Comparison of ENCODE assay signal across 10 cellular contexts in genomic region chr19:57436392-57436791, GRCh38. TPM values are rescaled to one million over a fixed set of nuclear protein-coding genes. Genes with fewer than 3 reads are reported as not detected.
DNase-seq lines count a peak whose midpoint lies in the region; ATAC-seq and TF ChIP-seq lines count a peak whose summit lies in the region.
"Had no signal": no experiment of that assay in that cellular context is flagged by ENCODE, and none has a peak within 500 bp of the region (broad histone marks: within the 10 kb centered on the region; RNA-seq: fewer than 3 reads in every experiment).

No MANE protein-coding gene starts in this region.

- peaks cover 28% of the 10 kb centered on the region for H3K9me3 Mint-ChIP-seq in activated naive CD8-positive, alpha-beta T cell treated with anti-CD3 and anti-CD28 coated beads, Interleukin-2, amount 10 ng/mL, durations not matched to agents 7 days and 5 days
- peaks cover 29% of the 10 kb centered on the region for H3K9me3 Mint-ChIP-seq in type B pancreatic cell

- peak overlapping the region; percentile 86 for H3K27ac Mint-ChIP-seq in activated naive CD8-positive, alpha-beta T cell treated with anti-CD3 and anti-CD28 coated beads, Interleukin-2, amount 10 ng/mL, durations not matched to agents 7 days and 5 days
- peak overlapping the region; percentile 96 for H3K27ac Mint-ChIP-seq in type B pancreatic cell

- DNase-seq in heart right ventricle (no peak), right atrium auricular region (ENCODE audit: low spot score) (no peak), kidney epithelial cell (ENCODE audit: low read depth) (no peak), type B pancreatic cell (ENCODE audit: extremely low spot score, unreplicated experiment) (no peak), ecto neural progenitor cell (ENCODE audit: low spot score) (no peak), DMS79 (lab: John Stamatoyannopoulos, UW) (no peak)
- DNase-seq in activated naive CD8-positive, alpha-beta T cell treated with anti-CD3 and anti-CD28 coated beads, Interleukin-2, amount 10 ng/mL, durations not matched to agents 7 days and 5 days, result no peak
- DNase-seq in stimulated activated CD4-positive, alpha-beta T cell treated with anti-CD3 and anti-CD28 coated beads, Interleukin-4, amount 100 ng/mL, for 24 hours, result no peak
- DNase-seq: effector CD4-positive, alpha-beta T cell had no signal

- peaks cover 0 to 27% (median 0%) of the 10 kb centered on the region in 11 donors for H3K9me3 ChIP-seq in heart right ventricle
- no peaks in the 10 kb centered on the region for H3K9me3 ChIP-seq in right atrium auricular region

- intact Hi-C loops in heart right ventricle (cut with DNase I), result loop anchor here in 1 of 10 donors (5.0 kb wide), 1 partner anchor 66 kb away; no protein-coding TSS in a partner anchor

- H3K4me1 ChIP-seq in heart right ventricle, result peaks cover 8 to 23% (median 16%) of the 10 kb centered on the region in 9 donors
- H3K4me1 ChIP-seq in right atrium auricular region, result peaks cover 0 to 18% of the 10 kb centered on the region in 2 donors

- peak overlapping the region; percentile 91 for H3K4me3 Mint-ChIP-seq in activated naive CD8-positive, alpha-beta T cell treated with anti-CD3 and anti-CD28 coated beads, Interleukin-2, amount 10 ng/mL, durations not matched to agents 7 days and 5 days
- peak overlapping the region; percentile 99 for H3K4me3 Mint-ChIP-seq in type B pancreatic cell

- 75 to 89% methylated on average over 1 of the region's 1 CpG for WGBS in heart right ventricle, 2 donors

- peaks cover 48% of the 10 kb centered on the region for H3K36me3 Mint-ChIP-seq in activated naive CD8-positive, alpha-beta T cell treated with anti-CD3 and anti-CD28 coated beads, Interleukin-2, amount 10 ng/mL, durations not matched to agents 7 days and 5 days
- H3K36me3 Mint-ChIP-seq in type B pancreatic cell, result peaks cover 55% of the 10 kb centered on the region

- H3K4me3 ChIP-seq in heart right ventricle (peak overlapping the region in 6 of 10 donors; percentile 80 to 96 (median 88)), right atrium auricular region (no peak overlapping the region), kidney epithelial cell (ENCODE audit: low read depth, low read length) (peak overlapping the region; percentile 84)

- no peaks in the 10 kb centered on the region for H3K27me3 ChIP-seq in heart right ventricle
- H3K27me3 ChIP-seq in right atrium auricular region, result no peaks in the 10 kb centered on the region
- H3K27me3 ChIP-seq in kidney epithelial cell (ENCODE audit: control insufficient read depth, insufficient read depth, low read length), result no peaks in the 10 kb centered on the region

- H3K4me1 Mint-ChIP-seq in activated naive CD8-positive, alpha-beta T cell treated with anti-CD3 and anti-CD28 coated beads, Interleukin-2, amount 10 ng/mL, durations not matched to agents 7 days and 5 days, result peaks cover 20% of the 10 kb centered on the region
- H3K4me1 Mint-ChIP-seq in type B pancreatic cell (ENCODE audit: unreplicated experiment), result peaks cover 21% of the 10 kb centered on the region

- no peaks in the 10 kb centered on the region for H3K27me3 Mint-ChIP-seq in activated naive CD8-positive, alpha-beta T cell treated with anti-CD3 and anti-CD28 coated beads, Interleukin-2, amount 10 ng/mL, durations not matched to agents 7 days and 5 days
- H3K27me3 Mint-ChIP-seq in type B pancreatic cell, result no peaks in the 10 kb centered on the region

- no peak for TF ChIP-seq CTCF in heart right ventricle (IDR thresholded peaks at IDR 0.05)
- no peak for TF ChIP-seq CTCF in right atrium auricular region (IDR thresholded peaks at IDR 0.05)
- TF ChIP-seq CTCF in kidney epithelial cell (IDR thresholded peaks at IDR 0.05; ENCODE audit: insufficient read depth, low read length, poor library complexity, severe bottlenecking), result no peak
- no peak for TF ChIP-seq CTCF in type B pancreatic cell (conservative IDR thresholded peaks at IDR 0.05)

- POLR2A ChIA-PET in activated naive CD8-positive, alpha-beta T cell treated with anti-CD3 and anti-CD28 coated beads, Interleukin-2, amount 10 ng/mL, durations not matched to agents 7 days and 5 days (lab: Charles Lee), result interaction anchor here (1.0 to 1.6 kb wide), 4 partner anchors 41 to 148 kb away, joined by 3 to 5 read pairs (median 4); partner anchors contain the start of genes TRAPPC2B, ZIK1, ZNF547 and ZNF548

- H3K36me3 ChIP-seq in heart right ventricle (peaks cover 0 to 15% (median 0%) of the 10 kb centered on the region in 9 donors), right atrium auricular region (no peaks in the 10 kb centered on the region), kidney epithelial cell (ENCODE audit: control insufficient read depth, insufficient read depth, low read length) (no peaks in the 10 kb centered on the region)

- no peak for ATAC-seq in heart right ventricle
- ATAC-seq in activated naive CD8-positive, alpha-beta T cell treated with anti-CD3 and anti-CD28 coated beads, Interleukin-2, amount 10 ng/mL, durations not matched to agents 7 days and 5 days (ENCODE audit: low read depth), result no peak

- H3K27ac ChIP-seq in heart right ventricle (no peak overlapping the region), right atrium auricular region (no peak overlapping the region)

RNA-seq across cellular contexts. Expression of gene ZNF749, which starts 1.3 kb away (rescaled TPM):
- total RNA-seq in heart right ventricle (1 to 10 TPM; 1.7 to 7.7 (median 2.4) TPM), right atrium auricular region (1 to 10 TPM; 1.1 to 3.5 TPM), kidney epithelial cell (10.4 and 14.3 TPM in 2 replicates), type B pancreatic cell (ENCODE audit: low replicate concordance) (17.5 and 26.6 TPM in 2 replicates)
- 10 to 100 TPM in 1 of 2 donors, 1 to 10 TPM in 1; 2.9 to 12.8 TPM for polyA plus RNA-seq in heart right ventricle
- total RNA-seq in activated naive CD8-positive, alpha-beta T cell treated with anti-CD3 and anti-CD28 coated beads, Interleukin-2, amount 10 ng/mL, durations not matched to agents 7 days and 5 days, result 10 to 100 TPM; 14.7 to 17.9 TPM

RNA-seq across cellular contexts. Expression of gene VN1R1, which starts 20.5 kb away (rescaled TPM):
- total RNA-seq in heart right ventricle (1 to 10 TPM; 1.9 to 6.5 (median 4.5) TPM), right atrium auricular region (1 to 10 TPM; 2.0 to 2.9 TPM), kidney epithelial cell (0.41 and 0.54 TPM in 2 replicates), type B pancreatic cell (ENCODE audit: low replicate concordance) (0.94 and 1.6 TPM in 2 replicates)
- 1 to 10 TPM in 1 of 2 donors, under 1 TPM in 1; 0.88 to 1.8 TPM for polyA plus RNA-seq in heart right ventricle
- total RNA-seq in activated naive CD8-positive, alpha-beta T cell treated with anti-CD3 and anti-CD28 coated beads, Interleukin-2, amount 10 ng/mL, durations not matched to agents 7 days and 5 days, result under 1 TPM; 0.68 to 0.80 TPM
- total RNA-seq: Daoy had no signal

RNA-seq across cellular contexts. Expression of gene ZNF17, which starts 25.4 kb away (rescaled TPM):
- total RNA-seq in heart right ventricle (10 to 100 TPM in 5 of 10 donors, 1 to 10 TPM in 5; 7.7 to 11.6 (median 10.0) TPM), right atrium auricular region (1 to 10 TPM; 5.6 to 8.4 TPM), kidney epithelial cell (4.5 and 6.3 TPM in 2 replicates), type B pancreatic cell (ENCODE audit: low replicate concordance) (13.3 and 13.9 TPM in 2 replicates)
- polyA plus RNA-seq in heart right ventricle, result 1 to 10 TPM; 3.4 to 4.2 TPM
- total RNA-seq in activated naive CD8-positive, alpha-beta T cell treated with anti-CD3 and anti-CD28 coated beads, Interleukin-2, amount 10 ng/mL, durations not matched to agents 7 days and 5 days, result 10 to 100 TPM; 19.0 to 24.9 TPM

RNA-seq across cellular contexts. Expression of gene ZNF772, which starts 41.0 kb away (rescaled TPM):
- total RNA-seq in heart right ventricle (10 to 100 TPM; 18.6 to 27.4 (median 23.2) TPM), right atrium auricular region (10 to 100 TPM; 14.9 to 17.3 TPM), kidney epithelial cell (9.2 and 10.0 TPM in 2 replicates), type B pancreatic cell (ENCODE audit: low replicate concordance) (16.6 and 18.0 TPM in 2 replicates)
- polyA plus RNA-seq in heart right ventricle, result 1 to 10 TPM; 2.4 to 2.7 TPM
- total RNA-seq in activated naive CD8-positive, alpha-beta T cell treated with anti-CD3 and anti-CD28 coated beads, Interleukin-2, amount 10 ng/mL, durations not matched to agents 7 days and 5 days, result 10 to 100 TPM; 13.7 to 13.8 TPM

RNA-seq across cellular contexts. Expression of gene ZNF548, which starts 46.7 kb away (rescaled TPM):
- total RNA-seq in heart right ventricle (10 to 100 TPM; 12.7 to 18.8 (median 14.2) TPM), right atrium auricular region (10 to 100 TPM; 11.1 to 18.3 TPM), kidney epithelial cell (12.4 and 13.1 TPM in 2 replicates), type B pancreatic cell (ENCODE audit: low replicate concordance) (23.9 and 28.2 TPM in 2 replicates)
- 1 to 10 TPM; 5.3 to 7.8 TPM for polyA plus RNA-seq in heart right ventricle
- 10 to 100 TPM; 50.2 to 55.0 TPM for total RNA-seq in activated naive CD8-positive, alpha-beta T cell treated with anti-CD3 and anti-CD28 coated beads, Interleukin-2, amount 10 ng/mL, durations not matched to agents 7 days and 5 days

Comparison
In these comparisons a context has a peak if more than half of its experiments do, and no peak if none do; other contexts are left out.
1. H3K4me3 ChIP-seq: peak in heart right ventricle (6 of 10) and kidney epithelial cell (single experiment); none in right atrium auricular region (0 of 2).